In the genomic region with DNA sequence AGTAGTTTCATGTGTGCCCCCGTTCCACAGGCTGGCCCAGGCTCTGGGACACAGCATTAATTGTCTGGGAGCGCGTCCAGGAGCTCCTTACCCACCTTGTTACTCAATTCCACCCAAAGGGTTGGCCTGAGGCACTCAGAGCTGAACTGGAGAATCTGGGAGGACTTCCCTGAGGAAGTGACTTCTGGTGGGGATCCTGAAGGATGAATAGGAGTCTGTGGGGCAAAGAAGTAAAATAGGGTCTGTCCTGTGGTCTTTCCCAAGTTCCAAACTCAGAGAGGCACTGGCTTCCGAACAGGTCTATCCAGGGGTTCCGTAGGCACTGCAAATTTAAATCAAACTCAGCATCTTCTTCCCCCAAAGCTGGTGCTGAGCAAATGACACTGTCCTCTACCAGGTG, we compare ENCODE assay signal across 31 cellular contexts.
"Had no signal": no experiment of that assay in that cellular context is flagged by ENCODE, and none has a peak within 500 bp of the region (broad histone marks: within the 10 kb centered on the region; RNA-seq: fewer than 3 reads in every experiment).

No MANE protein-coding gene starts in this region.

- H3K36me3 Mint-ChIP-seq: activated naive CD8-positive, alpha-beta T cell; WTC11 had no signal

- DNase-seq: activated CD4-positive, alpha-beta T cell treated with anti-CD3 and anti-CD28 coated beads for 48 hours; activated CD4-positive, alpha-beta T cell treated with anti-CD3 and anti-CD28 coated beads, Interleukin-2, amount 50 U/mL, for 1 hour; activated CD4-positive, alpha-beta T cell treated with anti-CD3 and anti-CD28 coated beads, Interleukin-2, amount 50 U/mL, for 48 hours; activated CD8-positive, alpha-beta memory T cell treated with anti-CD3 and anti-CD28 coated beads for 24 hours; activated CD8-positive, alpha-beta T cell treated with anti-CD3 and anti-CD28 coated beads for 36 hours; activated effector memory CD4-positive, alpha-beta T cell treated with Interleukin-2 at 50 U/mL for 16 hours; activated gamma-delta T cell treated with Interleukin-2 at 50 U/mL for 16 hours; activated naive CD4-positive, alpha-beta T cell treated with anti-CD3 and anti-CD28 coated beads, Interleukin-2, amount 50 U/mL, for 16 hours; activated naive CD4-positive, alpha-beta T cell treated with Interleukin-2 at 50 U/mL for 16 hours; activated T-cell treated with anti-CD3 and anti-CD28 coated beads, Interleukin-2, amount 50 U/mL, for 4 hours; amniotic stem cell; anterior cingulate cortex; brain microvascular endothelial cell; dorsolateral prefrontal cortex; effector memory CD4-positive, alpha-beta T cell; endodermal cell; foreskin fibroblast; head of caudate nucleus; T-helper 2 cell had no signal

- H3K27ac ChIP-seq: brain microvascular endothelial cell, coronary artery, dorsolateral prefrontal cortex, VCaP had no signal

- FAIRE-seq: astrocyte, bronchial epithelial cell, frontal cortex, TTC549 had no signal

- H3K27me3 Mint-ChIP-seq: activated CD8-positive, alpha-beta T cell treated with anti-CD3 and anti-CD28 coated beads for 36 hours; activated naive CD8-positive, alpha-beta T cell; activated T-helper 17 cell treated with anti-CD3 and anti-CD28 coated beads, Interleukin-2, amount 50 U/mL, for 72 hours had no signal

- H3K4me1 Mint-ChIP-seq: activated T-helper 17 cell treated with anti-CD3 and anti-CD28 coated beads, Interleukin-2, amount 50 U/mL, for 72 hours; central memory CD8-positive, alpha-beta T cell; endodermal cell; WTC11 had no signal

- H3K27me3 ChIP-seq: dorsolateral prefrontal cortex had no signal

- H3K27ac Mint-ChIP-seq: activated CD8-positive, alpha-beta T cell treated with anti-CD3 and anti-CD28 coated beads for 36 hours; activated naive CD8-positive, alpha-beta T cell; activated T-helper 17 cell treated with anti-CD3 and anti-CD28 coated beads, Interleukin-2, amount 50 U/mL, for 72 hours; dendritic cell treated with granulocyte-macrophage colony-stimulating factor and Interleukin-4, amounts not matched to agents 40 ng/mL and 50 ng/mL, for 4 days; endodermal cell; WTC11 had no signal

- H3K9me3 Mint-ChIP-seq: activated CD8-positive, alpha-beta T cell treated with anti-CD3 and anti-CD28 coated beads for 36 hours; activated T-cell treated with anti-CD3 and anti-CD28 coated beads, Interleukin-2, amount 50 U/mL, for 4 hours; activated T-helper 17 cell treated with anti-CD3 and anti-CD28 coated beads, Interleukin-2, amount 50 U/mL, for 72 hours; central memory CD8-positive, alpha-beta T cell; dendritic cell treated with granulocyte-macrophage colony-stimulating factor and Interleukin-4, amounts not matched to agents 40 ng/mL and 50 ng/mL, for 4 days; endodermal cell; WTC11 had no signal

- ATAC-seq: activated CD8-positive, alpha-beta T cell treated with anti-CD3 and anti-CD28 coated beads for 36 hours; activated T-cell treated with anti-CD3 and anti-CD28 coated beads, Interleukin-2, amount 50 U/mL, for 4 hours; activated T-helper 17 cell treated with anti-CD3 and anti-CD28 coated beads, Interleukin-2, amount 50 U/mL, for 72 hours; esophagus mucosa; WTC11 had no signal

- H3K36me3 ChIP-seq: brain microvascular endothelial cell had no signal

- H3K4me3 Mint-ChIP-seq: activated CD8-positive, alpha-beta T cell treated with anti-CD3 and anti-CD28 coated beads for 36 hours; activated naive CD8-positive, alpha-beta T cell; activated T-cell treated with anti-CD3 and anti-CD28 coated beads, Interleukin-2, amount 50 U/mL, for 4 hours; activated T-helper 17 cell treated with anti-CD3 and anti-CD28 coated beads, Interleukin-2, amount 50 U/mL, for 72 hours; central memory CD8-positive, alpha-beta T cell; dendritic cell treated with granulocyte-macrophage colony-stimulating factor and Interleukin-4, amounts not matched to agents 40 ng/mL and 50 ng/mL, for 4 days; endodermal cell; WTC11 had no signal

- H3K4me3 ChIP-seq: coronary artery, dorsolateral prefrontal cortex had no signal
